ENCODE assay signal across 1 cellular context in genomic region chr17:77208217-77208808, GRCh38.
A peak's percentile ranks its signal among the peaks of the same experiment; 100 is the strongest.
TF ChIP-seq lines count a peak whose summit lies in the region.

No MANE protein-coding gene starts in this region.

TF ChIP-seq in HepG2, 621 proteins besides CTCF, POLR2A, EP300 and RAD21 (continued from another document and continues in another):
- TF ChIP-seq ZSCAN5A (CRISPR knock-in tag; IDR thresholded peaks at IDR 0.05; ENCODE audit: borderline replicate concordance): 0 out of 2 replicates have a peak, but pooled peaks have one; percentile 17
- TF ChIP-seq NCOA2 (CRISPR knock-in tag; IDR thresholded peaks at IDR 0.05): peak; percentile 65
- TF ChIP-seq ZBTB33 (CRISPR knock-in tag; IDR thresholded peaks at IDR 0.05): peak; percentile 78
- no peak for TF ChIP-seq TEF (CRISPR knock-in tag; IDR thresholded peaks at IDR 0.05)
- peak; percentile 47; the same call in 1 of the 2 replicates for TF ChIP-seq TFE3 (CRISPR knock-in tag; IDR thresholded peaks at IDR 0.05)
- TF ChIP-seq ZSCAN29 (CRISPR knock-in tag; conservative IDR thresholded peaks at IDR 0.05): no peak
- TF ChIP-seq ZNF124 (CRISPR knock-in tag; IDR thresholded peaks at IDR 0.05): peak; percentile 77
- peak; percentile 67; the same call in 1 of the 2 replicates for TF ChIP-seq KAT7 (CRISPR knock-in tag; IDR thresholded peaks at IDR 0.05; ENCODE audit: borderline replicate concordance)
- peak in 1 of 2 experiments; percentile 77; a peak in 2 of 4 replicates for TF ChIP-seq KLF16 (CRISPR knock-in tag; IDR thresholded peaks at IDR 0.05)
- TF ChIP-seq ZMYM4 (CRISPR knock-in tag; IDR thresholded peaks at IDR 0.05): peak; percentile 36
- peak; percentile 76; the same call in 1 of the 2 replicates for TF ChIP-seq IKZF5 (CRISPR knock-in tag; IDR thresholded peaks at IDR 0.05)
- TF ChIP-seq SMAD1 (CRISPR knock-in tag; IDR thresholded peaks at IDR 0.05; ENCODE audit: borderline replicate concordance, low read depth): no peak
- TF ChIP-seq YY1 (IDR thresholded peaks at IDR 0.05; ENCODE audit: insufficient read depth, insufficient replicate concordance, low read depth, low read length): peak; percentile 35
- TF ChIP-seq RORA (CRISPR knock-in tag; IDR thresholded peaks at IDR 0.05): no peak
- peak; percentile 68; the same call in 1 of the 2 replicates for TF ChIP-seq ZNF792 (CRISPR knock-in tag; IDR thresholded peaks at IDR 0.05)
- TF ChIP-seq ZKSCAN8 (CRISPR knock-in tag; IDR thresholded peaks at IDR 0.05; ENCODE audit: borderline replicate concordance): peak; percentile 44; the same call in 1 of the 2 replicates
- TF ChIP-seq HNF4G (IDR thresholded peaks at IDR 0.05; ENCODE audit: borderline replicate concordance, low read depth, low read length): peak; percentile 37; the same call in 1 of the 2 replicates
- peak; percentile 51; the same call in 1 of the 2 replicates for TF ChIP-seq HNF4G (CRISPR knock-in tag; IDR thresholded peaks at IDR 0.05; ENCODE audit: borderline replicate concordance, low read depth)
- TF ChIP-seq EHMT2 (IDR thresholded peaks at IDR 0.05; ENCODE audit: borderline replicate concordance, low read depth, low read length): no peak
- 0 out of 2 replicates have a peak, but pooled peaks have one; percentile 24 for TF ChIP-seq ELF1 (CRISPR knock-in tag; IDR thresholded peaks at IDR 0.05)
- TF ChIP-seq HOXA3 (CRISPR knock-in tag; IDR thresholded peaks at IDR 0.05): peak; percentile 12; the same call in 1 of the 2 replicates
- no peak for TF ChIP-seq SP5 (CRISPR knock-in tag; IDR thresholded peaks at IDR 0.05; ENCODE audit: borderline replicate concordance, low read depth)
- TF ChIP-seq ZEB1 (IDR thresholded peaks at IDR 0.05; ENCODE audit: insufficient replicate concordance, low read depth): peak; percentile 57
- peak; percentile 73 for TF ChIP-seq HMGXB3 (CRISPR knock-in tag; IDR thresholded peaks at IDR 0.05; ENCODE audit: borderline replicate concordance)
- no peak; the same call in 1 of the 2 replicates for TF ChIP-seq SIX1 (CRISPR knock-in tag; IDR thresholded peaks at IDR 0.05; ENCODE audit: borderline replicate concordance)
- TF ChIP-seq ZNF557 (CRISPR knock-in tag; IDR thresholded peaks at IDR 0.05): 0 out of 2 replicates have a peak, but pooled peaks have one; percentile 32
- TF ChIP-seq ARID5B (CRISPR knock-in tag; IDR thresholded peaks at IDR 0.05): peak; percentile 63
- no peak for TF ChIP-seq REST (IDR thresholded peaks at IDR 0.05; ENCODE audit: borderline replicate concordance in 1 of 2, low read depth in 1 of 2, low read length in 2 of 2)
- no peak for TF ChIP-seq DNMT1 (CRISPR knock-in tag; IDR thresholded peaks at IDR 0.05)
- TF ChIP-seq HOXA5 (CRISPR knock-in tag; IDR thresholded peaks at IDR 0.05): 0 out of 2 replicates have a peak, but pooled peaks have one; percentile 25
- TF ChIP-seq ZNF772 (CRISPR knock-in tag; IDR thresholded peaks at IDR 0.05): 0 out of 2 replicates have a peak, but pooled peaks have one; percentile 41
- TF ChIP-seq NR2C2 (CRISPR knock-in tag; IDR thresholded peaks at IDR 0.05; ENCODE audit: borderline replicate concordance): no peak
- TF ChIP-seq MBD4 (IDR thresholded peaks at IDR 0.05; ENCODE audit: borderline replicate concordance, low read length): no peak
- TF ChIP-seq CBX1 (IDR thresholded peaks at IDR 0.05; ENCODE audit: low read depth): peak; percentile 42
- TF ChIP-seq NFYC (CRISPR knock-in tag; IDR thresholded peaks at IDR 0.05): no peak
- TF ChIP-seq ASH2L (IDR thresholded peaks at IDR 0.05; ENCODE audit: insufficient read length, low read depth, low read length): peak; percentile 70
- 0 out of 2 replicates have a peak, but pooled peaks have one; percentile 68 for TF ChIP-seq RELA (CRISPR knock-in tag; IDR thresholded peaks at IDR 0.05)
- TF ChIP-seq BCL6 (CRISPR knock-in tag; IDR thresholded peaks at IDR 0.05): peak; percentile 70
- TF ChIP-seq ZNF3 (CRISPR knock-in tag; IDR thresholded peaks at IDR 0.05): 0 out of 2 replicates have a peak, but pooled peaks have one; percentile 21
